ENCODE assay signal across 1 cellular context in genomic region chrX:9708923-9709553, GRCh38.
TF ChIP-seq lines count a peak whose summit lies in the region.

No MANE protein-coding gene starts in this region.

TF ChIP-seq in HepG2, 621 proteins besides CTCF, POLR2A, EP300 and RAD21 (continued from another document):
- TF ChIP-seq ATF2 (CRISPR knock-in tag; IDR thresholded peaks at IDR 0.05) (0 out of 2 replicates have a peak, but pooled peaks have one; percentile 29), TCF7 (IDR thresholded peaks at IDR 0.05; ENCODE audit: low read depth) (0 out of 2 replicates have a peak, but pooled peaks have one; percentile 41), ZNF451 (CRISPR knock-in tag; IDR thresholded peaks at IDR 0.05) (no peak), STAG1 (CRISPR knock-in tag; IDR thresholded peaks at IDR 0.05) (peak; percentile 91)
- TF ChIP-seq, protein P1, sequence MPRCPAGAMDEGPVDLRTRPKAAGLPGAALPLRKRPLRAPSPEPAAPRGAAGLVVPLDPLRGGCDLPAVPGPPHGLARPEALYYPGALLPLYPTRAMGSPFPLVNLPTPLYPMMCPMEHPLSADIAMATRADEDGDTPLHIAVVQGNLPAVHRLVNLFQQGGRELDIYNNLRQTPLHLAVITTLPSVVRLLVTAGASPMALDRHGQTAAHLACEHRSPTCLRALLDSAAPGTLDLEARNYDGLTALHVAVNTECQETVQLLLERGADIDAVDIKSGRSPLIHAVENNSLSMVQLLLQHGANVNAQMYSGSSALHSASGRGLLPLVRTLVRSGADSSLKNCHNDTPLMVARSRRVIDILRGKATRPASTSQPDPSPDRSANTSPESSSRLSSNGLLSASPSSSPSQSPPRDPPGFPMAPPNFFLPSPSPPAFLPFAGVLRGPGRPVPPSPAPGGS (CRISPR knock-in tag; IDR thresholded peaks at IDR 0.05): no peak
